ENCODE assay signal across 8 cellular contexts in the genomic region with DNA sequence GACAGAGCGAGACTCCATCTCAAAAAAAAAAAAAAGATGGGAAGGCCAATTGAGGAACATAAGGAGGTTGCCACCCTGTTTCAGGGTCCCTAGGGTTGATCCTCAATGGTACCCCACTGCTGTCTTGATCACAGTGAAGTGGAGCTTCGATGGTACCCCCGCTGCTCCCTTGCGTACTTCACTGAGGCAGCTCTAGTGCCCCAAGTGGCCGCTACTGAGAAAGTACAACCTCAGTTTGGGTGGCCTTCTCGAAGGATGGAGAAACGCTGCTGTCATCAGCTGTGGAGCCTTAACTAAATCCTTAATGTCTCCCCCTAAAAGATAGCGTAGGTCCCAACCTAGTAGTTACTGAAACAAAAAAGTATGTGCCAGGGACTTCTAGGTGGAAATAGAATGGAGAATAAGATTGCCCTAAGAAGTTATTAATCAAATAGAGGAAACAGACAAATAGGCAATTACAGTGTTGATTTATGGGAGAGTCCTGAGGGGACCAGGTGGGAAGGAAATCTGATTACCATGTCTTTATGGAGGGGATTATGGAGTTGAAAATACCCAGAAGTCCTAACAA. TPM values are rescaled to one million over a fixed set of nuclear protein-coding genes. Genes with fewer than 3 reads are reported as not detected.
A peak's percentile ranks its signal among the peaks of the same experiment; 100 is the strongest.
DNase-seq lines count a peak whose midpoint lies in the region; ATAC-seq and TF ChIP-seq lines count a peak whose summit lies in the region.

No MANE protein-coding gene starts in this region.

- H3K9ac ChIP-seq in mesenchymal stem cell (ENCODE audit: low read length), result no peak overlapping the region

- H3K23ac ChIP-seq in mesenchymal stem cell (ENCODE audit: low read length in 2 of 2), result no peak overlapping the region

- H3K18ac ChIP-seq in mesenchymal stem cell (ENCODE audit: low read depth in 1 of 2, low read length in 2 of 2), result no peak overlapping the region

- CTCF ChIA-PET in activated B cell treated with CpG ODN at 0.5 μM for 24 hours (lab: Charles Lee), result interaction anchor here (0.8 to 13.1 kb wide), 14 partner anchors 9 to 532 kb away, joined by 3 to 162 read pairs (median 5); a partner anchor contains a TSS

- peaks cover 16% of the 10 kb centered on the region for H3K79me1 ChIP-seq in mesenchymal stem cell (replicated peaks; ENCODE audit: low read length, poor library complexity, severe bottlenecking)

- no peak overlapping the region for H2AFZ ChIP-seq in mesenchymal stem cell (ENCODE audit: low read depth, low read length)

- DNase-seq in NCI-H345 (lab: John Stamatoyannopoulos, UW), result peak; percentile 40
- no peak for DNase-seq in NCI-H345 treated with DMSO at 0.1 percent for 48 hours (lab: John Stamatoyannopoulos, UW; ENCODE audit: unreplicated experiment)
- peak; percentile 32 for DNase-seq in LHCN-M2 (ENCODE audit: low read depth)
- DNase-seq in activated B cell treated with CpG ODN at 0.5 μM for 24 hours, result no peak
- DNase-seq in dermis blood vessel endothelial cell, result peak; percentile 70
- peak; percentile 54 for DNase-seq in mesenchymal stem cell

- H2BK5ac ChIP-seq in mesenchymal stem cell (ENCODE audit: low read depth, low read length, poor library complexity, severe bottlenecking), result no peak overlapping the region

- H3K4me1 Mint-ChIP-seq in activated B cell treated with CpG ODN at 0.5 μM for 24 hours, result peaks cover 66% of the 10 kb centered on the region
- peaks cover 24% of the 10 kb centered on the region for H3K4me1 Mint-ChIP-seq in stimulated activated naive CD8-positive, alpha-beta T cell treated with anti-CD3 and anti-CD28 coated beads, Interleukin-15, Interleukin-2, amounts not matched to agents 100 ng/mL and 50 ng/mL, for 24 hours (ENCODE audit: low read depth)

- no peak overlapping the region for H3K4ac ChIP-seq in mesenchymal stem cell (ENCODE audit: low read depth in 1 of 2, low read length in 2 of 2)

- POLR2A ChIA-PET in activated B cell treated with CpG ODN at 0.5 μM for 24 hours (lab: Charles Lee), result interaction anchor here (0.7 to 15.6 kb wide), 6 partner anchors 7 to 121 kb away, joined by 3 to 549 read pairs (median 4); a partner anchor contains a TSS

- peak overlapping the region; percentile 54 for H3K27ac Mint-ChIP-seq in activated B cell treated with CpG ODN at 0.5 μM for 24 hours
- peak overlapping the region; percentile 43 for H3K27ac Mint-ChIP-seq in stimulated activated naive CD8-positive, alpha-beta T cell treated with anti-CD3 and anti-CD28 coated beads, Interleukin-15, Interleukin-2, amounts not matched to agents 100 ng/mL and 50 ng/mL, for 24 hours

- H2BK15ac ChIP-seq in mesenchymal stem cell (ENCODE audit: low read depth, poor library complexity, severe bottlenecking), result no peak overlapping the region

- peaks cover 7% of the 10 kb centered on the region for H3K4me1 ChIP-seq in mesenchymal stem cell (ENCODE audit: control insufficient read depth, insufficient read depth, low read depth, low read length)

- no peak overlapping the region for H3K4me3 Mint-ChIP-seq in activated B cell treated with CpG ODN at 0.5 μM for 24 hours
- H3K4me3 Mint-ChIP-seq in stimulated activated naive CD8-positive, alpha-beta T cell treated with anti-CD3 and anti-CD28 coated beads, Interleukin-15, Interleukin-2, amounts not matched to agents 100 ng/mL and 50 ng/mL, for 24 hours, result no peak overlapping the region

- H2AK5ac ChIP-seq in mesenchymal stem cell (ENCODE audit: low read length, severe bottlenecking), result no peak overlapping the region

- H2BK120ac ChIP-seq in mesenchymal stem cell (ENCODE audit: low read depth, low read length), result no peak overlapping the region

- no peak overlapping the region for H3K27ac ChIP-seq in mesenchymal stem cell (ENCODE audit: low read length, poor library complexity, severe bottlenecking)

- WGBS in mesenchymal stem cell, result 26% methylated on average over 8 of the region's 8 CpGs

- no peak overlapping the region for H3K4me2 ChIP-seq in mesenchymal stem cell (ENCODE audit: low read length, poor library complexity, severe bottlenecking)

- peaks cover 32 to 41% of the 10 kb centered on the region in 2 experiments for H3K36me3 ChIP-seq in mesenchymal stem cell (ENCODE audit: control insufficient read depth in 1 of 2, insufficient read depth in 2 of 2, low read depth in 1 of 2, low read length in 2 of 2)

- no peaks in the 10 kb centered on the region for H3K9me3 ChIP-seq in mesenchymal stem cell (ENCODE audit: control insufficient read depth, low read length)

- no peak overlapping the region for H2BK12ac ChIP-seq in mesenchymal stem cell (ENCODE audit: low read length in 2 of 2)

- no peak overlapping the region for H4K8ac ChIP-seq in mesenchymal stem cell (ENCODE audit: low read length)

- TF ChIP-seq CTCF in activated B cell treated with CpG ODN at 0.5 μM for 24 hours (IDR thresholded peaks at IDR 0.05), result no peak

- H4K91ac ChIP-seq in mesenchymal stem cell (ENCODE audit: low read length), result no peak overlapping the region

- peaks cover 86% of the 10 kb centered on the region for H3K36me3 Mint-ChIP-seq in activated B cell treated with CpG ODN at 0.5 μM for 24 hours (ENCODE audit: low read depth)
- H3K36me3 Mint-ChIP-seq in stimulated activated naive CD8-positive, alpha-beta T cell treated with anti-CD3 and anti-CD28 coated beads, Interleukin-15, Interleukin-2, amounts not matched to agents 100 ng/mL and 50 ng/mL, for 24 hours (ENCODE audit: low read depth), result peaks cover 22% of the 10 kb centered on the region

- H3K27me3 ChIP-seq in mesenchymal stem cell (ENCODE audit: control insufficient read depth in 1 of 2, insufficient read depth in 1 of 2, low read length in 2 of 2), result peaks cover 0 to 25% of the 10 kb centered on the region in 2 experiments

- no peaks in the 10 kb centered on the region for H3K9me3 Mint-ChIP-seq in activated B cell treated with CpG ODN at 0.5 μM for 24 hours
- no peaks in the 10 kb centered on the region for H3K9me3 Mint-ChIP-seq in stimulated activated naive CD8-positive, alpha-beta T cell treated with anti-CD3 and anti-CD28 coated beads, Interleukin-15, Interleukin-2, amounts not matched to agents 100 ng/mL and 50 ng/mL, for 24 hours

- ATAC-seq in activated B cell treated with CpG ODN at 0.5 μM for 24 hours (ENCODE audit: low read depth), result peak; percentile 94
- ATAC-seq in HG03135 (IDR thresholded peaks at IDR 0.05; ENCODE audit: unreplicated experiment), result no peak

- no peak overlapping the region for H3K14ac ChIP-seq in mesenchymal stem cell (ENCODE audit: low read length in 2 of 2)

- H3K4me3 ChIP-seq in mesenchymal stem cell (ENCODE audit: insufficient read depth in 1 of 2, low read depth in 1 of 2, low read length in 2 of 2), result no peak overlapping the region

- no peaks in the 10 kb centered on the region for H3K27me3 Mint-ChIP-seq in activated B cell treated with CpG ODN at 0.5 μM for 24 hours
- H3K27me3 Mint-ChIP-seq in stimulated activated naive CD8-positive, alpha-beta T cell treated with anti-CD3 and anti-CD28 coated beads, Interleukin-15, Interleukin-2, amounts not matched to agents 100 ng/mL and 50 ng/mL, for 24 hours, result no peaks in the 10 kb centered on the region

- intact Hi-C loops in activated B cell treated with CpG ODN at 0.5 μM for 24 hours (cut with micrococcal nuclease), result no loop called here

RNA-seq across cellular contexts. Expression of a gene that starts 6.3 kb away (rescaled TPM):
- total RNA-seq in LHCN-M2 (2014; rRNA removed), result 21.7 and 26.8 TPM in 2 replicates
- 37.5 TPM for polyA plus RNA-seq in LHCN-M2 (2012)
- total RNA-seq in activated B cell treated with CpG ODN at 0.5 μM for 24 hours, result 48.7 and 51.9 TPM in 2 replicates
- total RNA-seq in dermis blood vessel endothelial cell, result 8.7 and 11.6 TPM in 2 replicates
- polyA plus RNA-seq in mesenchymal stem cell (2013, experiment 1 of 2), result 22.3 TPM
- 21.5 TPM for polyA plus RNA-seq in mesenchymal stem cell (2013, experiment 2 of 2)

RNA-seq across cellular contexts. Expression of a gene that starts 6.9 kb away (rescaled TPM):
- total RNA-seq in LHCN-M2 (2014; rRNA removed), result 1.2 and 1.4 TPM in 2 replicates
- polyA plus RNA-seq in LHCN-M2 (2012), result 0.95 TPM
- 118 and 125 TPM in 2 replicates for total RNA-seq in activated B cell treated with CpG ODN at 0.5 μM for 24 hours
- 0.14 TPM in 1 of 2 replicates, not detected in the other for total RNA-seq in dermis blood vessel endothelial cell
- polyA plus RNA-seq in mesenchymal stem cell (2013, experiment 1 of 2), result 0.47 TPM
- 0.32 TPM for polyA plus RNA-seq in mesenchymal stem cell (2013, experiment 2 of 2)

RNA-seq across cellular contexts. Expression of a gene that starts 39.4 kb away (rescaled TPM):
- total RNA-seq in LHCN-M2 (2014; rRNA removed) (0.26 and 0.63 TPM in 2 replicates), activated B cell treated with CpG ODN at 0.5 μM for 24 hours (27.5 and 28.0 TPM in 2 replicates), dermis blood vessel endothelial cell (not detected in 2 replicates)
- 0.09 TPM for polyA plus RNA-seq in LHCN-M2 (2012)
- polyA plus RNA-seq in mesenchymal stem cell (2013, experiment 1 of 2), result not detected
- polyA plus RNA-seq in mesenchymal stem cell (2013, experiment 2 of 2), result not detected

RNA-seq across cellular contexts. Expression of a gene that starts 46.5 kb away (rescaled TPM):
- total RNA-seq in LHCN-M2 (2014; rRNA removed), result 5,651 and 6,728 TPM in 2 replicates
- polyA plus RNA-seq in LHCN-M2 (2012), result 16.9 TPM
- total RNA-seq in activated B cell treated with CpG ODN at 0.5 μM for 24 hours, result 8,247 and 9,516 TPM in 2 replicates
- 9,128 and 10,291 TPM in 2 replicates for total RNA-seq in dermis blood vessel endothelial cell
- polyA plus RNA-seq in mesenchymal stem cell (2013, experiment 1 of 2), result not detected
- not detected for polyA plus RNA-seq in mesenchymal stem cell (2013, experiment 2 of 2)

RNA-seq across cellular contexts. Expression of a gene that starts 46.8 kb away (rescaled TPM):
- 11.1 and 13.3 TPM in 2 replicates for total RNA-seq in LHCN-M2 (2014; rRNA removed)
- 36.5 TPM for polyA plus RNA-seq in LHCN-M2 (2012)
- 32.5 and 34.5 TPM in 2 replicates for total RNA-seq in activated B cell treated with CpG ODN at 0.5 μM for 24 hours
- 8.5 and 12.4 TPM in 2 replicates for total RNA-seq in dermis blood vessel endothelial cell
- 21.7 TPM for polyA plus RNA-seq in mesenchymal stem cell (2013, experiment 1 of 2)
- polyA plus RNA-seq in mesenchymal stem cell (2013, experiment 2 of 2), result 20.5 TPM

Comparison
In these comparisons a context has a peak if more than half of its experiments do, and no peak if none do; other contexts are left out.
1. DNase-seq: peak in NCI-H345 (single experiment), LHCN-M2 (single experiment), dermis blood vessel endothelial cell (single experiment) and mesenchymal stem cell (single experiment); none in NCI-H345 treated with DMSO at 0.1 percent for 48 hours (single experiment) and activated B cell treated with CpG ODN at 0.5 μM for 24 hours (single experiment).
2. RNA of a gene that starts 6.9 kb away (total RNA-seq): 118 to 125 TPM in activated B cell treated with CpG ODN at 0.5 μM for 24 hours; 1.2 to 1.4 TPM in LHCN-M2 and 0.14 TPM in dermis blood vessel endothelial cell; every median in the first group is over 10 times any median in the second.
3. RNA of a gene that starts 39.4 kb away (total RNA-seq): 27.5 to 28.0 TPM in activated B cell treated with CpG ODN at 0.5 μM for 24 hours; 0.26 to 0.63 TPM in LHCN-M2 and not detected in dermis blood vessel endothelial cell; every median in the first group is over 10 times any median in the second.